ENCODE assay signal across 12 cellular contexts in the genomic region with DNA sequence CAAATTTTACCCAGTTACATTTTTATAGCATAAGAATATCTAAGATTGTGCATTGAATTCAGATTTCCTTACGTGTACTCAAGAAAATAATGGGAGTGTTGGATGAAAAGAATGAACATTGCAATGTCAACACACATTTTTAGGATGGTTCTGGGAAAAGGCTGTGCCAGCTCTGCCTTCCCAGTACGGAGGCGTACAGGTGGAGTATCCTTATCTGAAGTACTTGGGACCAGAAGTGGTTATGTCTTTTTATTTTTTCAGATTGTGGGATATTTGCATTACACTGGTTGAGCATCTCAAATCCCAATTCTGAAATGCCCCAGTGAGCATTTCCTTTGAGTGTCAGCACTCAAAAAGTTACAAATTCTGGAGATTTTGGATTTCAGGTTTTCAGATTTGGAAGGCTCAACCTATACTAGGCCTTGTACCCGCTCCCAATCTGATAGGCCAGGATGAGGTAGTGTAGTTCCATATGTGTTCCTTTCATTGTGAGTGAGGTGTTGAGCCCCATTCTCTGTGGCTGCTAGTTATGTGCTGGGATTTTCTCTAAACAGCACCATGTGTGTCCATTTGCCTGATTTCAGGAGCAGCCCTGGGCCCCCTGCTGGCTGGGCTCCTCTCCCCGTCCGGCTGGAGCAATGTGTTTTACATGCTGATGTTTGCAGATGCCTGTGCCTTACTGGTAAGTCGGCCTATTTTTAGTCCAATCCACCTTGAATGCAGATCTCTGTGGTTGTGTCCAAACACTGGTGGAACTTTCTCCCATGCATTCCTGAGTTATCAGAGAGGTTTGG.
DNase-seq lines count a peak whose midpoint lies in the region; ATAC-seq and TF ChIP-seq lines count a peak whose summit lies in the region.
"Had no signal": no experiment of that assay in that cellular context is flagged by ENCODE, and none has a peak within 500 bp of the region (broad histone marks: within the 10 kb centered on the region; RNA-seq: fewer than 3 reads in every experiment).

No MANE protein-coding gene starts in this region.

- peaks cover 4 to 7% of the 10 kb centered on the region in 2 donors for H3K9me3 Mint-ChIP-seq in activated T-cell treated with anti-CD3 and anti-CD28 coated beads, Interleukin-2, amount 50 U/mL, for 72 hours

- H3K36me3 ChIP-seq in Peyer's patch, result peaks cover 0 to 63% (median 0%) of the 10 kb centered on the region in 3 donors
- H3K36me3 ChIP-seq in testis (ENCODE audit: low read depth, missing control alignments), result no peaks in the 10 kb centered on the region

- intact Hi-C loops in testis (cut with DNase I; ENCODE audit: low total_unique reads), result no loop called here

- TF ChIP-seq CTCF in Peyer's patch (IDR thresholded peaks at IDR 0.05) (peak in 1 of 6 experiments; percentile 8), fibroblast of villous mesenchyme (IDR thresholded peaks at IDR 0.05; ENCODE audit: insufficient read depth, low read depth, low read length) (peak; percentile 65), testis (IDR thresholded peaks at IDR 0.05) (no peak), GM20000 (IDR thresholded peaks at IDR 0.05; ENCODE audit: extremely low read depth, missing control alignments) (no peak)

- DNase-seq in activated T-cell treated with anti-CD3 and anti-CD28 coated beads, Interleukin-2, amount 50 U/mL, for 1 hour, result peak; percentile 13
- DNase-seq in activated T-cell treated with anti-CD3 and anti-CD28 coated beads, Interleukin-2, amount 50 U/mL, for 72 hours, result no peak
- DNase-seq in Peyer's patch (peak; percentile 15 to 43 (median 39)), fibroblast of villous mesenchyme (ENCODE audit: low read depth) (peak; percentile 45), testis (peak; percentile 11), superior temporal gyrus (ENCODE audit: extremely low spot score) (no peak), GF-D8 (lab: John Stamatoyannopoulos, UW) (no peak), GM20000 (ENCODE audit: low spot score) (no peak)
- DNase-seq: ACHN, caudate nucleus, NCI-H2227 treated with DMSO at 0.1 percent for 48 hours had no signal

- no peak for ATAC-seq in activated T-cell treated with anti-CD3 and anti-CD28 coated beads, Interleukin-2, amount 50 U/mL, for 72 hours (replicated peaks in 1 of 2)
- ATAC-seq: heart left ventricle had no signal

- H3K27me3 ChIP-seq in Peyer's patch, result no peaks in the 10 kb centered on the region
- no peaks in the 10 kb centered on the region for H3K27me3 ChIP-seq in testis
- H3K27me3 ChIP-seq: heart left ventricle had no signal

- H3K4me3 Mint-ChIP-seq in activated T-cell treated with anti-CD3 and anti-CD28 coated beads, Interleukin-2, amount 50 U/mL, for 72 hours, result no peak overlapping the region

- H3K27ac ChIP-seq in Peyer's patch (no peak overlapping the region), testis (no peak overlapping the region)
- H3K27ac ChIP-seq: heart left ventricle had no signal

- H3K4me1 ChIP-seq in Peyer's patch (no peaks in the 10 kb centered on the region), testis (no peaks in the 10 kb centered on the region)

- 85 to 92% methylated on average over 7 of the region's 7 CpGs for WGBS in testis, 2 donors

- no peak for TF ChIP-seq POLR2A in Peyer's patch (IDR thresholded peaks at IDR 0.05)
- no peak for TF ChIP-seq POLR2A in testis (IDR thresholded peaks at IDR 0.05)

- H3K27me3 Mint-ChIP-seq in activated T-cell treated with anti-CD3 and anti-CD28 coated beads, Interleukin-2, amount 50 U/mL, for 72 hours (ENCODE audit: low read depth), result no peaks in the 10 kb centered on the region

- no peaks in the 10 kb centered on the region for H3K9me3 ChIP-seq in Peyer's patch
- no peaks in the 10 kb centered on the region for H3K9me3 ChIP-seq in testis

- H3K27ac Mint-ChIP-seq in activated T-cell treated with anti-CD3 and anti-CD28 coated beads, Interleukin-2, amount 50 U/mL, for 72 hours, result no peak overlapping the region

- no peaks in the 10 kb centered on the region for H3K4me1 Mint-ChIP-seq in activated T-cell treated with anti-CD3 and anti-CD28 coated beads, Interleukin-2, amount 50 U/mL, for 72 hours (ENCODE audit: low read depth)

- H3K4me3 ChIP-seq in Peyer's patch, result no peak overlapping the region
- no peak overlapping the region for H3K4me3 ChIP-seq in fibroblast of villous mesenchyme (ENCODE audit: low read depth, low read length)
- no peak overlapping the region for H3K4me3 ChIP-seq in testis
- H3K4me3 ChIP-seq: heart left ventricle had no signal

- H3K36me3 Mint-ChIP-seq in activated T-cell treated with anti-CD3 and anti-CD28 coated beads, Interleukin-2, amount 50 U/mL, for 72 hours (ENCODE audit: insufficient read depth in 2 of 2), result peaks cover 15 to 19% of the 10 kb centered on the region in 2 donors

Comparison
In these comparisons a context has a peak if more than half of its experiments do, and no peak if none do; other contexts are left out.
1. DNase-seq: peak in activated T-cell treated with anti-CD3 and anti-CD28 coated beads, Interleukin-2, amount 50 U/mL, for 1 hour (single experiment), Peyer's patch (3 of 3), fibroblast of villous mesenchyme (single experiment) and testis (single experiment); none in activated T-cell treated with anti-CD3 and anti-CD28 coated beads, Interleukin-2, amount 50 U/mL, for 72 hours (0 of 2), superior temporal gyrus (single experiment), GF-D8 (single experiment) and GM20000 (single experiment).